19 cellular contexts compared by ENCODE assay signal in genomic region chr5:156272139-156272538, GRCh38. TPM values are rescaled to one million over a fixed set of nuclear protein-coding genes. Genes with fewer than 3 reads are reported as not detected.
DNase-seq lines count a peak whose midpoint lies in the region; ATAC-seq, FAIRE-seq and TF ChIP-seq lines count a peak whose summit lies in the region.
"Had no signal": no experiment of that assay in that cellular context is flagged by ENCODE, and none has a peak within 500 bp of the region (broad histone marks: within the 10 kb centered on the region; RNA-seq: fewer than 3 reads in every experiment).

No MANE protein-coding gene starts in this region.

- 31% methylated on average over 3 of the region's 3 CpGs for WGBS in GM12878 (ENCODE audit: insufficient coverage, insufficient replicate concordance, low lambda C conversion rate, missing lambda C conversion rate)
- WGBS in psoas muscle, 3 donors: 86 to 92% (median 92%) methylated on average over 3 of the region's 3 CpGs
- 94 to 100% methylated on average over 1 to 3 of the region's 3 CpGs for WGBS in transverse colon (ENCODE audit: low coverage in 1 of 2), 2 donors

- POLR2A ChIA-PET in HEK293 (lab: Yijun Ruan, JAX) (no interaction called here), GM12878 (lab: Charles Lee) (no interaction called here)

- no peaks in the 10 kb centered on the region for H4K20me1 ChIP-seq in GM12878 (ENCODE audit: control insufficient read depth, insufficient read depth)

- TF ChIP-seq EP300 in GM12878 (IDR thresholded peaks at IDR 0.05; ENCODE audit: borderline replicate concordance in 1 of 2, control insufficient read depth in 1 of 2, low read depth in 2 of 2, low read length in 2 of 2) (no peak), transverse colon (IDR thresholded peaks at IDR 0.05; ENCODE audit: low read depth) (no peak)

- SMC1A ChIA-PET in GM12878 (lab: Charles Lee; ENCODE audit: uncharacterized antibody, unreplicated experiment): no interaction called here

- in situ Hi-C loops in GM12878 (cut with MboI) (no loop called here), transverse colon (cut with MboI; ENCODE audit: low pct_ligation_motif_present in 1 of 4, low pct_unique_long_range_greater_than_20kb in 1 of 4, low sequenced_read_pairs in 3 of 4) (no loop called here)

- H3K27ac ChIP-seq in left ventricle myocardium inferior (replicated peaks) (peak overlapping the region; percentile 82), HEK293 (ENCODE audit: extremely low read depth, low read depth, low read length) (no peak overlapping the region), GM12878 (ENCODE audit: control insufficient read depth, insufficient read depth) (no peak overlapping the region), psoas muscle (peak overlapping the region; percentile 65), transverse colon (no peak overlapping the region)

- peaks cover 37% of the 10 kb centered on the region for H3K4me1 ChIP-seq in left ventricle myocardium inferior
- H3K4me1 ChIP-seq in HEK293 (ENCODE audit: control insufficient read depth, insufficient read depth, low read length): no peaks in the 10 kb centered on the region
- no peaks in the 10 kb centered on the region for H3K4me1 ChIP-seq in GM12878 (ENCODE audit: control insufficient read depth, insufficient read depth, low read length)
- H3K4me1 ChIP-seq in psoas muscle: peaks cover 23% of the 10 kb centered on the region
- no peaks in the 10 kb centered on the region for H3K4me1 ChIP-seq in transverse colon

- H3K36me3 ChIP-seq in left ventricle myocardium inferior (no peaks in the 10 kb centered on the region), HEK293 (ENCODE audit: control insufficient read depth in 2 of 2, insufficient read depth in 1 of 2, low read length in 2 of 2) (no peaks in the 10 kb centered on the region), GM12878 (ENCODE audit: control insufficient read depth in 2 of 2, insufficient read depth in 2 of 2, low read length in 1 of 2) (no peaks in the 10 kb centered on the region), psoas muscle (ENCODE audit: insufficient read depth in 1 of 2, low read depth in 1 of 2) (no peaks in the 10 kb centered on the region), transverse colon (no peaks in the 10 kb centered on the region)
- H3K36me3 ChIP-seq: HAP-1 had no signal

- intact Hi-C loops in left ventricle myocardium inferior (cut with micrococcal nuclease) (no loop called here), Right ventricle myocardium inferior (cut with DNase I) (loop anchor here (5.0 kb wide), 1 partner anchor 55 kb away; the partner anchor contains the start of gene SGCD), GM12878 (cut with micrococcal nuclease; ENCODE audit: unreplicated experiment) (no loop called here), psoas muscle (cut with DNase I) (loop anchor here (5.0 to 10.0 kb wide), 2 partner anchors 53 to 55 kb away; partner anchors contain the start of gene SGCD (in 2 of the 2)), left colon (cut with DNase I, micrococcal nuclease) (no loop called here), transverse colon (cut with DNase I; ENCODE audit: low total_unique reads) (no loop called here)

- H3K9me3 ChIP-seq in left ventricle myocardium inferior (replicated peaks) (peaks cover 12% of the 10 kb centered on the region), HEK293 (ENCODE audit: control insufficient read depth, insufficient read depth, low read depth, low read length) (no peaks in the 10 kb centered on the region), GM12878 (replicated peaks; ENCODE audit: control insufficient read depth, insufficient read depth, low read length) (no peaks in the 10 kb centered on the region), psoas muscle (peaks cover 8% of the 10 kb centered on the region), transverse colon (no peaks in the 10 kb centered on the region)
- H3K9me3 ChIP-seq: HAP-1 had no signal

- TF ChIP-seq CTCF in left ventricle myocardium inferior (IDR thresholded peaks at IDR 0.05; ENCODE audit: borderline replicate concordance) (no peak), HEK293 (tag by site-specific recombination; IDR thresholded peaks at IDR 0.05) (no peak), GM12878 (IDR thresholded peaks at IDR 0.05 in 2 of 3, conservative IDR thresholded peaks at IDR 0.05 in 1 of 3; ENCODE audit: control insufficient read depth in 2 of 3, extremely low read depth in 1 of 3, insufficient read depth in 1 of 3, low read depth in 3 of 3, low read length in 3 of 3) (no peak), psoas muscle (IDR thresholded peaks at IDR 0.05) (no peak), transverse colon (IDR thresholded peaks at IDR 0.05) (no peak)

- TF ChIP-seq POLR2A in GM12878 (IDR thresholded peaks at IDR 0.05; ENCODE audit: low read depth, low read length): no peak
- TF ChIP-seq POLR2A in transverse colon (IDR thresholded peaks at IDR 0.05): no peak

- DNase-seq in left ventricle myocardium inferior (no peak), Right ventricle myocardium inferior (ENCODE audit: missing footprints) (no peak), GM12878 (ENCODE audit: low read depth, low spot score) (no peak), psoas muscle (no peak), left colon (no peak), transverse colon (no peak)
- DNase-seq: C1 segment of cervical spinal cord; Calu3; CD4-positive, alpha-beta memory T cell; COR-L47; DMS53; DMS79 treated with DMSO at 0.1 percent for 48 hours; GF-D8; GOT3 had no signal

- H3K4me2 ChIP-seq in GM12878 (ENCODE audit: control insufficient read depth, insufficient read depth): no peak overlapping the region

- H3K79me2 ChIP-seq in GM12878 (ENCODE audit: control insufficient read depth, insufficient read depth, low read length): no peaks in the 10 kb centered on the region

- CTCF ChIA-PET in HEK293 (lab: Yijun Ruan, JAX) (no interaction called here), GM12878 (lab: Yijun Ruan, JAX) (no interaction called here)

- no peak for TF ChIP-seq RAD21 in GM12878 (IDR thresholded peaks at IDR 0.05; ENCODE audit: insufficient read depth, low read depth, low read length)

- ATAC-seq in Right ventricle myocardium inferior: no peak
- ATAC-seq in GM12878: no peak
- peak in 2 of 4 donors; percentile 29 to 44 for ATAC-seq in psoas muscle
- ATAC-seq in left colon: no peak

- H3K9ac ChIP-seq in GM12878 (ENCODE audit: control insufficient read depth, insufficient read depth, low read length): no peak overlapping the region

- RAD21 ChIA-PET in GM12878 (lab: Charles Lee; ENCODE audit: unreplicated experiment): no interaction called here

- BruUV-seq in GM12878 (replicated peaks; lab: Mats Ljungman, UMichigan): no TSS peak

- H2AFZ ChIP-seq in GM12878 (ENCODE audit: control insufficient read depth, low read depth, low read length): no peak overlapping the region

- FAIRE-seq in GM12878 (lab: Jason Lieb, UNC): no peak
- FAIRE-seq: GM12892, H54 had no signal

- H3K4me3 ChIP-seq in left ventricle myocardium inferior: no peak overlapping the region
- H3K4me3 ChIP-seq in HEK293 (ENCODE audit: low read depth, low read length): no peak overlapping the region
- H3K4me3 ChIP-seq in GM12878: no peak overlapping the region
- no peak overlapping the region for H3K4me3 ChIP-seq in psoas muscle
- H3K4me3 ChIP-seq in transverse colon: no peak overlapping the region
- H3K4me3 ChIP-seq: HAP-1 had no signal

- H3K27me3 ChIP-seq in left ventricle myocardium inferior (ENCODE audit: low read depth): no peaks in the 10 kb centered on the region
- no peaks in the 10 kb centered on the region for H3K27me3 ChIP-seq in GM12878 (replicated peaks in 1 of 2; ENCODE audit: control insufficient read depth in 2 of 2, insufficient read depth in 2 of 2, low read length in 1 of 2)
- H3K27me3 ChIP-seq in psoas muscle (ENCODE audit: insufficient read depth in 3 of 3, low read length in 2 of 3): no peaks in the 10 kb centered on the region
- H3K27me3 ChIP-seq in transverse colon: no peaks in the 10 kb centered on the region

TF ChIP-seq in GM12878, 131 proteins besides CTCF, POLR2A, EP300 and RAD21 (continues in another document):
- TF ChIP-seq NKRF (conservative IDR thresholded peaks at IDR 0.05) (no peak), ATF7 (IDR thresholded peaks at IDR 0.05; ENCODE audit: low read depth) (peak; percentile 46; the same call in 1 of the 2 replicates), BCL11A (IDR thresholded peaks at IDR 0.05; ENCODE audit: low read depth, low read length) (no peak)

RNA-seq across cellular contexts. Expression of gene SGCD, which starts 54.8 kb away (rescaled TPM):
- total RNA-seq in left ventricle myocardium inferior (98.7 TPM), Right ventricle myocardium inferior (75.2 TPM), GM12878 (2014; rRNA removed) (not detected in 2 replicates), GM12878 (2014; rRNA removed; fragmentation: Illumina TruSeq; extraction: Trizol) (not detected in 2 replicates), GM12878 (2021) (not detected in 2 replicates), psoas muscle (10 to 100 TPM; 28.4 to 51.5 (median 38.9) TPM), left colon (1 to 10 TPM; 1.0 to 3.2 TPM), transverse colon (1 to 10 TPM in 3 of 4 donors, under 1 TPM in 1; 0.37 to 3.7 (median 2.4) TPM)
- not detected in 2 replicates for total RNA-seq in GM12878 (2013; cell fraction: nucleolus; rRNA removed)
- polyA plus RNA-seq in GM12878 (2011; ENCODE audit: low read depth): not detected
- polyA plus RNA-seq in GM12878 (2011; rRNA removed) (not detected in 2 replicates), GM12878 (2014; fragmentation: Illumina TruSeq; extraction: Trizol) (not detected in 2 replicates), GM12878 (2014; fragmentation: Nextera tagmentation; extraction: Ambion mirVana) (not detected), GM12878 (2014; rRNA removed) (not detected in 2 replicates), GM12878 (2016; fragmentation: Nextera tagmentation; extraction: Ambion mirVana) (under 1 TPM in 1 of 2 experiments, not detected in 1; 0.06 TPM), psoas muscle (10 to 100 TPM; 13.2 to 33.2 (median 24.7) TPM)
- not detected in 2 replicates for polyA plus RNA-seq in GM12878 (2011; cell fraction: cytosol; rRNA removed)
- polyA plus RNA-seq in GM12878 (2011; cell fraction: nucleus; rRNA removed): not detected in 2 replicates
- polyA plus RNA-seq in GM12878 (2012): not detected in 2 replicates
- not detected in 2 replicates for polyA minus RNA-seq in GM12878 (2011; rRNA and poly(A)+ RNA removed)
- not detected in 2 replicates for polyA minus RNA-seq in GM12878 (2011; cell fraction: cytosol; rRNA and poly(A)+ RNA removed)
- polyA minus RNA-seq in GM12878 (2011; cell fraction: nucleus; rRNA and poly(A)+ RNA removed): not detected in 2 replicates
- total RNA-seq: Calu3; CD4-positive, alpha-beta memory T cell; G401 had no signal
- polyA plus RNA-seq: CD4-positive, alpha-beta memory T cell had no signal

Comparison
In these comparisons a context has a peak if more than half of its experiments do, and no peak if none do; other contexts are left out.
1. intact Hi-C loops: an anchor here in Right ventricle myocardium inferior (5.0 kb wide) and psoas muscle (5.0 to 10.0 kb wide); none called in left ventricle myocardium inferior, GM12878, left colon and transverse colon.
2. H3K27ac ChIP-seq: peak in left ventricle myocardium inferior (single experiment) and psoas muscle (single experiment); none in HEK293 (single experiment), GM12878 (single experiment) and transverse colon (0 of 4).
3. RNA of gene SGCD, which starts 54.8 kb away (total RNA-seq): 98.7 TPM in left ventricle myocardium inferior (single experiment), 75.2 TPM in Right ventricle myocardium inferior (single experiment) and 28.4 to 51.5 TPM in psoas muscle; 0.37 to 3.7 TPM in transverse colon, 1.0 to 3.2 TPM in left colon and not detected in GM12878; every median in the first group is over 4 times any median in the second.